8 cellular contexts compared by ENCODE assay signal in genomic region chr1:41573803-41574713, GRCh38.
DNase-seq lines count a peak whose midpoint lies in the region; ATAC-seq, FAIRE-seq and TF ChIP-seq lines count a peak whose summit lies in the region.

No MANE protein-coding gene starts in this region.

- H3K36me3 ChIP-seq in WERI-Rb-1 (no peaks in the 10 kb centered on the region), breast epithelium (no peaks in the 10 kb centered on the region)

- H3K4me3 ChIP-seq in WERI-Rb-1 (ENCODE audit: low read depth, low read length) (no peak overlapping the region), breast epithelium (no peak overlapping the region)

- intact Hi-C loops in breast epithelium (cut with DNase I; ENCODE audit: low total_unique reads): no loop called here

- DNase-seq in DMS79 treated with DMSO at 0.1 percent for 48 hours (lab: John Stamatoyannopoulos, UW) (peak; percentile 97), NCI-H2171 (lab: John Stamatoyannopoulos, UW) (peak; percentile 87), WERI-Rb-1 (peak; percentile 73), breast epithelium (ENCODE audit: low spot score in 2 of 2) (peak; percentile 75 to 77)
- peak; percentile 56 to 63 for DNase-seq in stimulated activated CD4-positive, alpha-beta T cell treated with anti-CD3 and anti-CD28 coated beads, Interleukin-1b, Interleukin-23, amount 100 ng/mL, for 1 hour (ENCODE audit: low read depth in 2 of 2)

- no peak for TF ChIP-seq POLR2A in breast epithelium (IDR thresholded peaks at IDR 0.05)

- no peak overlapping the region for H3K27ac ChIP-seq in WERI-Rb-1
- H3K27ac ChIP-seq in breast epithelium: no peak overlapping the region

- FAIRE-seq in islet of Langerhans (lab: Jason Lieb, UNC): peak; percentile 51

- TF ChIP-seq CTCF in WERI-Rb-1 (IDR thresholded peaks at IDR 0.05; ENCODE audit: low read depth, low read length): peak; percentile 95
- peak; percentile 57 to 89 (median 87) for TF ChIP-seq CTCF in breast epithelium (IDR thresholded peaks at IDR 0.05)

- no peaks in the 10 kb centered on the region for H3K27me3 ChIP-seq in WERI-Rb-1 (ENCODE audit: insufficient read depth, low read depth, severe bottlenecking)
- no peaks in the 10 kb centered on the region for H3K27me3 ChIP-seq in breast epithelium

- peak; percentile 71 for ATAC-seq in HG02798 (IDR thresholded peaks at IDR 0.05; ENCODE audit: poor library complexity, unreplicated experiment)
- no peak for ATAC-seq in HG02763 (IDR thresholded peaks at IDR 0.05; ENCODE audit: unreplicated experiment)

- H3K9me3 ChIP-seq in WERI-Rb-1 (ENCODE audit: severe bottlenecking): no peaks in the 10 kb centered on the region
- no peaks in the 10 kb centered on the region for H3K9me3 ChIP-seq in breast epithelium

- peaks cover 0 to 8% of the 10 kb centered on the region in 2 donors for H3K4me1 ChIP-seq in breast epithelium
